In the genomic region with DNA sequence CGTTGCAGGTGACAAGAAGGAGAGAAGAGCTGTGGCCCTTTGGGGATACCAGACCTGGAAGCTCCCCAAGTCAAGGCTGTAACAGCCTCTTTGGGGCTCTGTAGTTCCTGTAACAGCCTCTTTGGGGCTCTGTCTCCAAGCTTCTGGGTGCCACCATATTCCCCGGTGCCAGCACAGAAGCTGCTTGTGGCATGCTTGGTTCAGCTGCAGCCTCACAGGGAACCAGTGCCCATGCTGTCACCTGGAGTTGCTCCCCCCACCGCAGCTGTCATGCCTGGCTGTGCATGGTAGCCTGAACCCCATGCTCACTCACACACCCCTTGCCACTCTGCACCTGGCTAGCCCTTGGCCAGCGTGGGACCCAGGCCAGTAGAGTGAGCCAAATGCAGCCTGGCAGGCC, we compare ENCODE assay signal across 22 cellular contexts.
A peak's percentile ranks its signal among the peaks of the same experiment; 100 is the strongest.
DNase-seq lines count a peak whose midpoint lies in the region; ATAC-seq and TF ChIP-seq lines count a peak whose summit lies in the region.
"Had no signal": no experiment of that assay in that cellular context is flagged by ENCODE, and none has a peak within 500 bp of the region (broad histone marks: within the 10 kb centered on the region; RNA-seq: fewer than 3 reads in every experiment).

No MANE protein-coding gene starts in this region.

- H3K18ac ChIP-seq in trophoblast cell (ENCODE audit: low read length): no peak overlapping the region

- H2BK120ac ChIP-seq in trophoblast cell (ENCODE audit: insufficient read depth, low read length, poor library complexity): no peak overlapping the region

- no peak overlapping the region for H3K27ac Mint-ChIP-seq in central memory CD8-positive, alpha-beta T cell (ENCODE audit: low read depth)
- H3K27ac Mint-ChIP-seq: activated CD8-positive, alpha-beta T cell treated with anti-CD3 and anti-CD28 coated beads for 36 hours; activated naive CD4-positive, alpha-beta T cell treated with anti-CD3 and anti-CD28 coated beads, Interleukin-2, amount 50 U/mL, for 72 hours; activated T-cell treated with anti-CD3 and anti-CD28 coated beads, Interleukin-2, amount 50 U/mL, for 24 hours; HFFc6 had no signal

- intact Hi-C loops in lower leg skin (cut with DNase I; ENCODE audit: low total_unique reads): no loop called here

- no peak overlapping the region for H3K14ac ChIP-seq in trophoblast cell (ENCODE audit: low read length)

- peaks cover 5% of the 10 kb centered on the region for H3K9me3 ChIP-seq in trophoblast cell (ENCODE audit: insufficient read depth, low read depth, low read length)
- H3K9me3 ChIP-seq: esophagus squamous epithelium, upper lobe of left lung had no signal

- H2AFZ ChIP-seq in trophoblast cell (ENCODE audit: insufficient read depth, low read length, poor library complexity): no peak overlapping the region

- no peaks in the 10 kb centered on the region for H3K9me3 Mint-ChIP-seq in central memory CD8-positive, alpha-beta T cell
- H3K9me3 Mint-ChIP-seq: activated CD8-positive, alpha-beta T cell treated with anti-CD3 and anti-CD28 coated beads for 36 hours; activated naive CD4-positive, alpha-beta T cell treated with anti-CD3 and anti-CD28 coated beads, Interleukin-2, amount 50 U/mL, for 72 hours; activated T-cell treated with anti-CD3 and anti-CD28 coated beads, Interleukin-2, amount 50 U/mL, for 24 hours; HFFc6 had no signal

- H3K23ac ChIP-seq in trophoblast cell (ENCODE audit: low read length): peak overlapping the region; percentile 99

- peak overlapping the region; percentile 69 for H3K9ac ChIP-seq in trophoblast cell (ENCODE audit: low read length)

- no peaks in the 10 kb centered on the region for H3K36me3 Mint-ChIP-seq in central memory CD8-positive, alpha-beta T cell (ENCODE audit: insufficient read depth)
- H3K36me3 Mint-ChIP-seq: activated naive CD4-positive, alpha-beta T cell treated with anti-CD3 and anti-CD28 coated beads, Interleukin-2, amount 50 U/mL, for 72 hours had no signal

- TF ChIP-seq CTCF in GM12872 (IDR thresholded peaks at IDR 0.05; ENCODE audit: insufficient read depth, low read depth, low read length) (peak; percentile 46; the same call in 2 of the 3 replicates), lower leg skin (IDR thresholded peaks at IDR 0.05) (no peak)

- WGBS in trophoblast cell (ENCODE audit: extremely low coverage, insufficient coverage, insufficient read length): no CpG with 5 or more reads among the region's 4 CpGs
- 85 to 93% methylated on average over 3 to 4 of the region's 4 CpGs for WGBS in lower leg skin, 2 donors

- H2BK5ac ChIP-seq in trophoblast cell (ENCODE audit: low read depth, low read length, poor library complexity): no peak overlapping the region

- no peak overlapping the region for H3K27ac ChIP-seq in trophoblast cell (ENCODE audit: low read depth, low read length)
- H3K27ac ChIP-seq: esophagus squamous epithelium had no signal

- H3K4ac ChIP-seq in trophoblast cell (ENCODE audit: low read depth, low read length): no peak overlapping the region

- DNase-seq in central memory CD8-positive, alpha-beta T cell (ENCODE audit: low spot score in 2 of 2): no peak
- no peak for DNase-seq in trophoblast cell
- DNase-seq in AG08395 (ENCODE audit: low spot score): no peak
- DNase-seq in lower leg skin (ENCODE audit: low spot score in 2 of 2): no peak
- no peak for DNase-seq in stimulated activated CD4-positive, alpha-beta T cell treated with anti-CD3 and anti-CD28 coated beads, Interleukin-2, amount 100 ng/mL, for 24 hours
- DNase-seq in left lobe of liver (ENCODE audit: low spot score): no peak
- DNase-seq: activated CD4-positive, CD25-positive, alpha-beta regulatory T cell; activated CD8-positive, alpha-beta T cell treated with anti-CD3 and anti-CD28 coated beads for 36 hours; activated T-cell treated with anti-CD3 and anti-CD28 coated beads, Interleukin-2, amount 50 U/mL, for 24 hours; cerebellar nuclear complex; effector memory CD4-positive, alpha-beta T cell; esophagus squamous epithelium; HFFc6; NCI-H146; NCI-H774; stimulated activated naive CD4-positive, alpha-beta T cell treated with Interleukin-2 at 50 U/mL for 16 hours had no signal

- H3K4me3 ChIP-seq in trophoblast cell (ENCODE audit: low read depth, low read length) (no peak overlapping the region), lower leg skin (ENCODE audit: low read depth, poor library complexity, severe bottlenecking) (no peak overlapping the region)
- H3K4me3 ChIP-seq: esophagus squamous epithelium, upper lobe of left lung had no signal

- no peaks in the 10 kb centered on the region for H3K36me3 ChIP-seq in trophoblast cell (ENCODE audit: control insufficient read depth in 1 of 2, insufficient read depth in 2 of 2, low read length in 2 of 2)
- H3K36me3 ChIP-seq: esophagus squamous epithelium, upper lobe of left lung had no signal

- no peak overlapping the region for H3K4me2 ChIP-seq in trophoblast cell (ENCODE audit: low read length)

- peaks cover 6 to 8% of the 10 kb centered on the region in 2 experiments for H3K4me1 ChIP-seq in trophoblast cell (ENCODE audit: control insufficient read depth in 1 of 2, insufficient read depth in 2 of 2, low read length in 2 of 2)
- H3K4me1 ChIP-seq: esophagus squamous epithelium had no signal

- no peaks in the 10 kb centered on the region for H3K79me1 ChIP-seq in trophoblast cell (ENCODE audit: low read length)

- H4K8ac ChIP-seq in trophoblast cell (ENCODE audit: low read depth, low read length): no peak overlapping the region

- no peaks in the 10 kb centered on the region for H3K79me2 ChIP-seq in trophoblast cell (ENCODE audit: control insufficient read depth, insufficient read depth, low read length, poor library complexity)

- H2BK12ac ChIP-seq in trophoblast cell (ENCODE audit: low read length): no peak overlapping the region

- no peak overlapping the region for H3K4me3 Mint-ChIP-seq in central memory CD8-positive, alpha-beta T cell
- H3K4me3 Mint-ChIP-seq: activated CD8-positive, alpha-beta T cell treated with anti-CD3 and anti-CD28 coated beads for 36 hours; activated T-cell treated with anti-CD3 and anti-CD28 coated beads, Interleukin-2, amount 50 U/mL, for 24 hours; HFFc6 had no signal

- no peaks in the 10 kb centered on the region for H3K4me1 Mint-ChIP-seq in central memory CD8-positive, alpha-beta T cell

- ATAC-seq in HG02642 (IDR thresholded peaks at IDR 0.05; ENCODE audit: poor library complexity, unreplicated experiment) (peak; percentile 34), left lobe of liver (no peak)
- ATAC-seq in central memory CD8-positive, alpha-beta T cell (replicated peaks; ENCODE audit: extremely low read depth, poor library complexity, severe bottlenecking): peak; percentile 14
- ATAC-seq: activated CD8-positive, alpha-beta T cell treated with anti-CD3 and anti-CD28 coated beads for 36 hours; Panc1; right cardiac atrium had no signal

- no peak overlapping the region for H2AK5ac ChIP-seq in trophoblast cell (ENCODE audit: low read length)

- no peak for TF ChIP-seq POLR2A in lower leg skin (IDR thresholded peaks at IDR 0.05)

- H3K27me3 ChIP-seq in trophoblast cell (ENCODE audit: insufficient read depth, low read length): no peaks in the 10 kb centered on the region
- H3K27me3 ChIP-seq: esophagus squamous epithelium, upper lobe of left lung had no signal

- H4K12ac ChIP-seq in trophoblast cell (ENCODE audit: low read depth, low read length): no peak overlapping the region

- H4K91ac ChIP-seq in trophoblast cell (ENCODE audit: low read depth, low read length): no peak overlapping the region

- H3K27me3 Mint-ChIP-seq in central memory CD8-positive, alpha-beta T cell: peaks cover 9% of the 10 kb centered on the region
